2 cellular contexts compared by ENCODE assay signal in the genomic region with DNA sequence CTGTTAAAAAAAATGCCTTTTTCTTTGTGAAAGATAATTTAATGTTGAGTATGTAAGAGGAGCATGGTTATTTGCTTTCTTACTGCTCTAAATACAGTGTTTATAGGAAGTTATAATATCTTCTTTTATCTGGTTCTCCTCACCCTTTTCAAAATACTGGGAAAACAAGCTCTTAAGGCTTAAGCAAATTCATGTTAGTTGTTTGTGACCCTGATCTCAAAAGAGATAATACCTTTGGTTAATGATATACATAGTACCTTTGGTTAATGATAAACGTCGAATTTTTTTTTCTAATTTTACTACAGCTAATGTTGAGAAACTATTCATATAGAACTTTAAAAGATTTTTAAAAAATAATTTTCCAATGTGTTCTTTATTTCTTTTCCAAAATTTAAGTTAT.
TF ChIP-seq lines count a peak whose summit lies in the region.

No MANE protein-coding gene starts in this region.

TF ChIP-seq in SK-N-SH, 30 proteins besides CTCF, POLR2A, EP300 and RAD21 (continued from another document):
- TF ChIP-seq, protein P1, sequence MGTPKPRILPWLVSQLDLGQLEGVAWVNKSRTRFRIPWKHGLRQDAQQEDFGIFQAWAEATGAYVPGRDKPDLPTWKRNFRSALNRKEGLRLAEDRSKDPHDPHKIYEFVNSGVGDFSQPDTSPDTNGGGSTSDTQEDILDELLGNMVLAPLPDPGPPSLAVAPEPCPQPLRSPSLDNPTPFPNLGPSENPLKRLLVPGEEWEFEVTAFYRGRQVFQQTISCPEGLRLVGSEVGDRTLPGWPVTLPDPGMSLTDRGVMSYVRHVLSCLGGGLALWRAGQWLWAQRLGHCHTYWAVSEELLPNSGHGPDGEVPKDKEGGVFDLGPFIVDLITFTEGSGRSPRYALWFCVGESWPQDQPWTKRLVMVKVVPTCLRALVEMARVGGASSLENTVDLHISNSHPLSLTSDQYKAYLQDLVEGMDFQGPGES (IDR thresholded peaks at IDR 0.05; ENCODE audit: low read depth, low read length) = no peak
- no peak for TF ChIP-seq TAF1 (IDR thresholded peaks at IDR 0.05; ENCODE audit: borderline replicate concordance, low read depth, low read length)
- no peak for TF ChIP-seq SIN3A (IDR thresholded peaks at IDR 0.05; ENCODE audit: borderline replicate concordance, low read depth, low read length)
- TF ChIP-seq RXRA (IDR thresholded peaks at IDR 0.05; ENCODE audit: borderline replicate concordance, low read depth) = no peak
- TF ChIP-seq, protein P2, sequence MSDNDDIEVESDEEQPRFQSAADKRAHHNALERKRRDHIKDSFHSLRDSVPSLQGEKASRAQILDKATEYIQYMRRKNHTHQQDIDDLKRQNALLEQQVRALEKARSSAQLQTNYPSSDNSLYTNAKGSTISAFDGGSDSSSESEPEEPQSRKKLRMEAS (IDR thresholded peaks at IDR 0.05; ENCODE audit: low read depth) = no peak

TF ChIP-seq in SK-N-SH treated with all-trans-retinoic acid at 6 μM for 48 hours, 23 proteins besides CTCF, POLR2A, EP300 and RAD21 (continued from another document):
- TF ChIP-seq, protein P3, sequence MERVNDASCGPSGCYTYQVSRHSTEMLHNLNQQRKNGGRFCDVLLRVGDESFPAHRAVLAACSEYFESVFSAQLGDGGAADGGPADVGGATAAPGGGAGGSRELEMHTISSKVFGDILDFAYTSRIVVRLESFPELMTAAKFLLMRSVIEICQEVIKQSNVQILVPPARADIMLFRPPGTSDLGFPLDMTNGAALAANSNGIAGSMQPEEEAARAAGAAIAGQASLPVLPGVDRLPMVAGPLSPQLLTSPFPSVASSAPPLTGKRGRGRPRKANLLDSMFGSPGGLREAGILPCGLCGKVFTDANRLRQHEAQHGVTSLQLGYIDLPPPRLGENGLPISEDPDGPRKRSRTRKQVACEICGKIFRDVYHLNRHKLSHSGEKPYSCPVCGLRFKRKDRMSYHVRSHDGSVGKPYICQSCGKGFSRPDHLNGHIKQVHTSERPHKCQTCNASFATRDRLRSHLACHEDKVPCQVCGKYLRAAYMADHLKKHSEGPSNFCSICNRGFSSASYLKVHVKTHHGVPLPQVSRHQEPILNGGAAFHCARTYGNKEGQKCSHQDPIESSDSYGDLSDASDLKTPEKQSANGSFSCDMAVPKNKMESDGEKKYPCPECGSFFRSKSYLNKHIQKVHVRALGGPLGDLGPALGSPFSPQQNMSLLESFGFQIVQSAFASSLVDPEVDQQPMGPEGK (CRISPR knock-in tag; IDR thresholded peaks at IDR 0.05; ENCODE audit: borderline replicate concordance) = no peak
- TF ChIP-seq ZNF8 (CRISPR knock-in tag; IDR thresholded peaks at IDR 0.05) (no peak), PPARA (CRISPR knock-in tag; IDR thresholded peaks at IDR 0.05; ENCODE audit: borderline replicate concordance) (no peak), GLIS3 (CRISPR knock-in tag; IDR thresholded peaks at IDR 0.05) (no peak), OSR1 (CRISPR knock-in tag; IDR thresholded peaks at IDR 0.05) (no peak), RARB (CRISPR knock-in tag; IDR thresholded peaks at IDR 0.05) (no peak)
- TF ChIP-seq, protein P4, sequence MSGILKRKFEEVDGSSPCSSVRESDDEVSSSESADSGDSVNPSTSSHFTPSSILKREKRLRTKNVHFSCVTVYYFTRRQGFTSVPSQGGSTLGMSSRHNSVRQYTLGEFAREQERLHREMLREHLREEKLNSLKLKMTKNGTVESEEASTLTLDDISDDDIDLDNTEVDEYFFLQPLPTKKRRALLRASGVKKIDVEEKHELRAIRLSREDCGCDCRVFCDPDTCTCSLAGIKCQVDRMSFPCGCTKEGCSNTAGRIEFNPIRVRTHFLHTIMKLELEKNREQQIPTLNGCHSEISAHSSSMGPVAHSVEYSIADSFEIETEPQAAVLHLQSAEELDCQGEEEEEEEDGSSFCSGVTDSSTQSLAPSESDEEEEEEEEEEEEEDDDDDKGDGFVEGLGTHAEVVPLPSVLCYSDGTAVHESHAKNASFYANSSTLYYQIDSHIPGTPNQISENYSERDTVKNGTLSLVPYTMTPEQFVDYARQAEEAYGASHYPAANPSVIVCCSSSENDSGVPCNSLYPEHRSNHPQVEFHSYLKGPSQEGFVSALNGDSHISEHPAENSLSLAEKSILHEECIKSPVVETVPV (CRISPR knock-in tag; IDR thresholded peaks at IDR 0.05) = no peak
